20 cellular contexts compared by ENCODE assay signal in the genomic region with DNA sequence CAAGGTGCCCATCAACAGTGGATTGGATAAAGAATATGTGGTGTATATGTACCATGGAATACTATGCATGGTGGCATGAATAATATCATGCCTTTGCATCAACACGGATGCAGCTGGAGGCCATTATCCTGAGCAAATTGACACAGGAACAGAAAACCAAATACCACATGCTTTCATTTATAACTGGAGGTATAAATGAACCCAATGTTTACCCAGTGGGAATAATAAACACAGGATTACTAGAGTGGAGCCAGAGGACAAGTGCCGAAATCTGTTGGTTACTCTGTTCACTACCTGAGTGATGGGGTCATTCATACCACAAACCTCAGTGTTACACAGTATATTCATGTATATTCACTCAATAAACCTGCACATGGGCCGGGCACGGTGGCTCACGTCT.
"Had no signal": no experiment of that assay in that cellular context is flagged by ENCODE, and none has a peak within 500 bp of the region (broad histone marks: within the 10 kb centered on the region; RNA-seq: fewer than 3 reads in every experiment).

No MANE protein-coding gene starts in this region.

- H3K27ac ChIP-seq: adrenal gland, gastrocnemius medialis, upper lobe of left lung had no signal

- H3K36me3 ChIP-seq: adrenal gland, gastrocnemius medialis had no signal

- H3K9me3 ChIP-seq: adrenal gland, gastrocnemius medialis, upper lobe of left lung had no signal

- H3K4me3 ChIP-seq: adrenal gland, gastrocnemius medialis, upper lobe of left lung had no signal

- H3K4me1 ChIP-seq: adrenal gland, gastrocnemius medialis, upper lobe of left lung had no signal

- H3K4me3 Mint-ChIP-seq: activated naive CD8-positive, alpha-beta T cell; activated T-cell treated with anti-CD3 and anti-CD28 coated beads, Interleukin-2, amount 50 U/mL, for 4 hours; natural killer cell treated with Interleukin-12 subunit alpha and Interleukin-12 subunit beta and Interleukin-15 and Interleukin-18, amount 100 ng/mL, for 72 hours; WTC11 had no signal

- H3K27me3 ChIP-seq: adrenal gland, gastrocnemius medialis, upper lobe of left lung had no signal

- H3K27ac Mint-ChIP-seq: activated naive CD8-positive, alpha-beta T cell; activated T-helper 2 cell treated with anti-CD3 and anti-CD28 coated beads, Interferon-gamma antibody, Interleukin-2, Interleukin-4, amounts not matched to agents 10 μg/mL and 5 μg/mL and 100 μg/mL, durations not matched to agents 14 hours and 24 hours and 36 hours; natural killer cell treated with Interleukin-12 subunit alpha and Interleukin-12 subunit beta and Interleukin-15 and Interleukin-18, amount 100 ng/mL, for 72 hours; progenitor cell of endocrine pancreas; WTC11 had no signal

- H3K27me3 Mint-ChIP-seq: activated naive CD8-positive, alpha-beta T cell; natural killer cell treated with Interleukin-12 subunit alpha and Interleukin-12 subunit beta and Interleukin-15 and Interleukin-18, amount 100 ng/mL, for 72 hours; progenitor cell of endocrine pancreas had no signal

- H3K36me3 Mint-ChIP-seq: activated naive CD8-positive, alpha-beta T cell; natural killer cell treated with Interleukin-12 subunit alpha and Interleukin-12 subunit beta and Interleukin-15 and Interleukin-18, amount 100 ng/mL, for 72 hours; WTC11 had no signal

- H3K9me3 Mint-ChIP-seq: WTC11 had no signal

- DNase-seq: activated naive CD4-positive, alpha-beta T cell; activated T-cell treated with anti-CD3 and anti-CD28 coated beads, Interleukin-2, amount 50 U/mL, for 4 hours; adrenal gland; central memory CD4-positive, alpha-beta T cell; dermis blood vessel endothelial cell; effector CD8-positive, alpha-beta T cell; gastrocnemius medialis; hypothalamus; left ventricle myocardium superior; midbrain; stimulated activated CD4-positive, alpha-beta T cell treated with anti-CD3 and anti-CD28 coated beads, Interleukin-12 subunit alpha, Interleukin-12 subunit beta, amount 100 ng/mL, for 4 hours; stimulated activated CD4-positive, alpha-beta T cell treated with anti-CD3 and anti-CD28 coated beads, Interleukin-4, amount 100 ng/mL, for 4 hours; stimulated activated naive CD8-positive, alpha-beta T cell treated with anti-CD3 and anti-CD28 coated beads, Interleukin-15, Interleukin-2, amounts not matched to agents 100 U/mL and 50 U/mL, for 24 hours; T-helper 9 cell; upper lobe of left lung had no signal
